Comparison of ENCODE assay signal across 32 cellular contexts in genomic region chrX:15646543-15646942, GRCh38. TPM values are rescaled to one million over a fixed set of nuclear protein-coding genes. Genes with fewer than 3 reads are reported as not detected.
"Had no signal": no experiment of that assay in that cellular context is flagged by ENCODE, and none has a peak within 500 bp of the region (broad histone marks: within the 10 kb centered on the region; RNA-seq: fewer than 3 reads in every experiment).

No MANE protein-coding gene starts in this region.

- H3K27ac ChIP-seq: body of pancreas, breast epithelium, Peyer's patch had no signal

- H3K4me3 ChIP-seq: body of pancreas, breast epithelium, MG63, Peyer's patch had no signal

- H3K27me3 ChIP-seq: body of pancreas, MG63, Peyer's patch had no signal

- DNase-seq: activated CD4-positive, alpha-beta T cell treated with anti-CD3 and anti-CD28 coated beads, Interleukin-2, amount 10 ng/mL, durations not matched to agents 24 days and 14 days; activated CD4-positive, alpha-beta T cell treated with anti-CD3 and anti-CD28 coated beads, Interleukin-2, amount 50 U/mL, for 4 hours; activated CD8-positive, alpha-beta T cell treated with anti-CD3 and anti-CD28 coated beads for 36 hours; activated effector memory CD4-positive, alpha-beta T cell treated with anti-CD3 and anti-CD28 coated beads, Interleukin-2, amount 50 U/mL, for 16 hours; activated naive CD4-positive, alpha-beta T cell; activated naive CD4-positive, alpha-beta T cell treated with anti-CD3 and anti-CD28 coated beads, Interleukin-2, amount 50 U/mL, for 16 hours; activated naive CD8-positive, alpha-beta T cell treated with anti-CD3 and anti-CD28 coated beads for 36 hours; activated T-cell treated with anti-CD3 and anti-CD28 coated beads, Interleukin-2, amount 50 U/mL, for 1 hour; activated T-cell treated with anti-CD3 and anti-CD28 coated beads, Interleukin-2, amount 50 U/mL, for 72 hours; amygdala; Karpas-422; KBM-7; MG63; NCI-H1048; NCI-H1105 treated with DMSO at 0.1 percent for 48 hours; NCI-H1436; NCI-H1694; NCI-H1930; NCI-H510A; NCI-H526; NCI-H748 treated with DMSO at 0.1 percent for 48 hours; NK-92 treated with Interleukin-12 subunit alpha and Interleukin-12 subunit beta, amount 100 ng/mL, for 24 hours; PC-3; Peyer's patch; RPMI8226; SIG-M5 had no signal

- FAIRE-seq: TTC549 had no signal

- H3K9me3 ChIP-seq: body of pancreas, breast epithelium, MG63, Peyer's patch had no signal

- ATAC-seq: activated CD8-positive, alpha-beta T cell treated with anti-CD3 and anti-CD28 coated beads for 36 hours; activated T-cell treated with anti-CD3 and anti-CD28 coated beads, Interleukin-2, amount 50 U/mL, for 72 hours; activated T-helper 17 cell treated with anti-CD3 and anti-CD28 coated beads, Interleukin-2, amount 50 U/mL, for 72 hours; body of pancreas; PC-3 had no signal

- H3K36me3 ChIP-seq: breast epithelium, MG63, Peyer's patch had no signal

- H3K4me1 ChIP-seq: body of pancreas, breast epithelium, Peyer's patch had no signal

RNA-seq across cellular contexts. Expression of gene CLTRN, which starts 18.1 kb away (rescaled TPM):
- total RNA-seq: Peyer's patch had no signal

RNA-seq across cellular contexts. Expression of gene ACE2, which starts 45.8 kb away (rescaled TPM):
- total RNA-seq: activated CD4-positive, alpha-beta T cell treated with anti-CD3 and anti-CD28 coated beads, Interleukin-2, amount 10 ng/mL, durations not matched to agents 24 days and 14 days; activated CD8-positive, alpha-beta memory T cell treated with anti-CD3 and anti-CD28 coated beads for 36 hours; activated CD8-positive, alpha-beta T cell treated with anti-CD3 and anti-CD28 coated beads for 36 hours; astrocyte had no signal
